8 cellular contexts compared by ENCODE assay signal in the genomic region with DNA sequence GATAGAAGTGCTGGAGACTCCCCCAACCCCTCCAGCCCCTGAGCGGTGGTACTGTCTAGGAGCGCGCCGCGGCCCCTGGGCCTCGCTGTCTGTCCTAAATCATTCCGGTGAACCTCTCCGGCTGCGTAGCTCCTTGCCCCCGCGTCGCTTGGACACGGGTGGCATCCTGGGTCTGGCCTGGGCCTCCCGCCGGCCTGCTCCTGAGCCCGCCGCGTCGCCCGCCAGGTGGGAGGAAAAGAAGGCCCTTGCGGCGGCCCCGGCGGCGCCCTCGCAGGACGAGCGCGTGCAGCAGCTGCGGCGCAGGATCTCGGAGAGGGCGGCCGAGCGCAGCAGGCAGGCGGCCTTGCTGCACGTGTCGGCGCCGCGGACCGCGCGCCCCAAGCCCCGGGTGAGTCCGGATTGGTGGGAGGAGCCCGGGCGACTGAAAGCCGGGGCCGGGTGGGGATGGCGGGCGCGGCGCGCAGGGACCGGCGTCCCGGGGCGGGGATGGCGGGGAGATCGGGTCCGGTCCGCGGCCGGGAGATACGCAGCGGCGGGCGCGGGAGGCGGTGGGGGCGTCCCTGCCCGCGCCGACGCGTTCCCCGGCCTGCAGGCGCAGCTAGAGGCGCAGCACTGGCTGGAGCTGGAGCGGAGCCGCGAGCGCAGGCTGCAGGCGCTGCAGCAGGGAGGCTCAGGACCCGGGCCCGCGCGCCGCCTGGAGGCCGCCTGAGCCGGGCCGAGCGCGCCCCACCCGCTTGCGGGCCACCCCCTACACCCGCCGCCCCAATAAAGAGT. TPM values are rescaled to one million over a fixed set of nuclear protein-coding genes. Genes with fewer than 3 reads are reported as not detected.
A peak's percentile ranks its signal among the peaks of the same experiment; 100 is the strongest.
DNase-seq lines count a peak whose midpoint lies in the region; ATAC-seq and TF ChIP-seq lines count a peak whose summit lies in the region.

No MANE protein-coding gene starts in this region.

- no peak overlapping the region for H3K27ac ChIP-seq in lower lobe of right lung

- CTCF ChIA-PET in activated CD4-positive, alpha-beta memory T cell treated with anti-CD3 and anti-CD28 coated beads, Interleukin-2, amount 10 ng/mL, durations not matched to agents 7 days and 5 days (lab: Charles Lee): interaction anchor here (0.6 to 1.5 kb wide), 12 partner anchors 9 to 242 kb away, joined by 3 to 14 read pairs (median 4); partner anchors contain the start of genes HAUS3 and POLN

- H3K27me3 Mint-ChIP-seq in activated CD4-positive, alpha-beta memory T cell treated with anti-CD3 and anti-CD28 coated beads, Interleukin-2, amount 10 ng/mL, durations not matched to agents 7 days and 5 days: peaks cover 12% of the 10 kb centered on the region

- POLR2A ChIA-PET in activated CD4-positive, alpha-beta memory T cell treated with anti-CD3 and anti-CD28 coated beads, Interleukin-2, amount 10 ng/mL, durations not matched to agents 7 days and 5 days (lab: Charles Lee): interaction anchor here (1.4 kb wide), 2 partner anchors 23 to 49 kb away, joined by 5 read pairs; no protein-coding TSS in a partner anchor

- peak overlapping the region; percentile 61 for H3K4me3 ChIP-seq in lower lobe of right lung

- H3K9me3 Mint-ChIP-seq in activated CD4-positive, alpha-beta memory T cell treated with anti-CD3 and anti-CD28 coated beads, Interleukin-2, amount 10 ng/mL, durations not matched to agents 7 days and 5 days: no peaks in the 10 kb centered on the region

- peak; percentile 61 for TF ChIP-seq CTCF in lower lobe of right lung (IDR thresholded peaks at IDR 0.05)

- peaks cover 24% of the 10 kb centered on the region for H3K4me1 Mint-ChIP-seq in activated CD4-positive, alpha-beta memory T cell treated with anti-CD3 and anti-CD28 coated beads, Interleukin-2, amount 10 ng/mL, durations not matched to agents 7 days and 5 days

- ATAC-seq in HG02938 (IDR thresholded peaks at IDR 0.05; ENCODE audit: unreplicated experiment) (peak; percentile 65), lower lobe of right lung (peak; percentile 91 to 94)

- H3K4me1 ChIP-seq in lower lobe of right lung: peaks cover 13% of the 10 kb centered on the region

- no peaks in the 10 kb centered on the region for H3K36me3 ChIP-seq in lower lobe of right lung

- H3K4me3 Mint-ChIP-seq in activated CD4-positive, alpha-beta memory T cell treated with anti-CD3 and anti-CD28 coated beads, Interleukin-2, amount 10 ng/mL, durations not matched to agents 7 days and 5 days: peak overlapping the region; percentile 64

- no peaks in the 10 kb centered on the region for H3K27me3 ChIP-seq in lower lobe of right lung (ENCODE audit: low read depth)

- no peak overlapping the region for H3K27ac Mint-ChIP-seq in activated CD4-positive, alpha-beta memory T cell treated with anti-CD3 and anti-CD28 coated beads, Interleukin-2, amount 10 ng/mL, durations not matched to agents 7 days and 5 days

- peak; percentile 46 for DNase-seq in NCI-H2196 (lab: John Stamatoyannopoulos, UW; ENCODE audit: unreplicated experiment)
- DNase-seq in NCI-H2196 treated with DMSO at 0.1 percent for 48 hours (lab: John Stamatoyannopoulos, UW; ENCODE audit: unreplicated experiment): no peak
- peak; percentile 47 for DNase-seq in NCI-H2171 treated with DMSO at 0.1 percent for 48 hours (lab: John Stamatoyannopoulos, UW)
- DNase-seq in activated CD4-positive, alpha-beta memory T cell treated with anti-CD3 and anti-CD28 coated beads, Interleukin-2, amount 10 ng/mL, durations not matched to agents 7 days and 5 days: peak; percentile 69
- DNase-seq in ecto neural progenitor cell (ENCODE audit: low spot score): peak; percentile 85
- peak; percentile 76 for DNase-seq in lower lobe of right lung
- peak; percentile 38 to 59 for DNase-seq in stimulated activated CD4-positive, alpha-beta T cell treated with anti-CD3 and anti-CD28 coated beads, Interleukin-4, amount 100 ng/mL, for 48 hours (ENCODE audit: low read depth in 2 of 2)

- no peaks in the 10 kb centered on the region for H3K36me3 Mint-ChIP-seq in activated CD4-positive, alpha-beta memory T cell treated with anti-CD3 and anti-CD28 coated beads, Interleukin-2, amount 10 ng/mL, durations not matched to agents 7 days and 5 days (ENCODE audit: low read depth)

- intact Hi-C loops in lower lobe of right lung (cut with DNase I): no loop called here

- no peaks in the 10 kb centered on the region for H3K9me3 ChIP-seq in lower lobe of right lung

RNA-seq across cellular contexts. Expression of gene RNF4, which starts 6.5 kb away (rescaled TPM):
- total RNA-seq in activated CD4-positive, alpha-beta memory T cell treated with anti-CD3 and anti-CD28 coated beads, Interleukin-2, amount 10 ng/mL, durations not matched to agents 7 days and 5 days: 100 to 1,000 TPM; 106 to 113 TPM
- 39.3 TPM for total RNA-seq in lower lobe of right lung

RNA-seq across cellular contexts. Expression of gene CFAP99, which starts 43.6 kb away (rescaled TPM):
- under 1 TPM; 0.08 TPM for total RNA-seq in activated CD4-positive, alpha-beta memory T cell treated with anti-CD3 and anti-CD28 coated beads, Interleukin-2, amount 10 ng/mL, durations not matched to agents 7 days and 5 days
- 4.3 TPM for total RNA-seq in lower lobe of right lung

RNA-seq across cellular contexts. Expression of gene ZFYVE28, which starts 44.0 kb away (rescaled TPM):
- 10 to 100 TPM; 38.9 to 40.1 TPM for total RNA-seq in activated CD4-positive, alpha-beta memory T cell treated with anti-CD3 and anti-CD28 coated beads, Interleukin-2, amount 10 ng/mL, durations not matched to agents 7 days and 5 days
- total RNA-seq in lower lobe of right lung: 12.9 TPM
